Comparison of ENCODE assay signal across 5 cellular contexts in the genomic region with DNA sequence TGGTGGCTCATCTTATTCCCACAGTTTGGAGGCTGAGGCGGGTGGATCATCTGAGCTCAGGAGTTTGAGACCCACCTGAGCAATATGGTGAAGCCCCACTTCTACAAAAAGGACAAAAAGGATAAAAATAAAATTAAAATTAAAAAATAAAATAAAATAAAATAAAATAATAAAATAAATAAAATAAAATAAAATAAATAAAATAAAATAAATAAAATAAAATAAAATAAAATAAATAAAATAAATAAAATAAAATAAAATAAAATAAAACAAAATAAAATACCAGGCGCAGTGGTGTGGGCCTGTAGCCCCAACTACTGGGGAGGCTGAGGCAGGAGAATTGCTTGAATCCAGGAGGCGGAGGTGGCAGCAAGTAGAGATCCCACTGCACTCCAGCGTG.
DNase-seq lines count a peak whose midpoint lies in the region; ATAC-seq, FAIRE-seq and TF ChIP-seq lines count a peak whose summit lies in the region.
"Not testable (repeated sequence)": the region's sequence is repeated elsewhere in the genome, so short reads cannot be mapped to it uniquely, and the experiment has no call there.

No MANE protein-coding gene starts in this region.

- not testable (repeated sequence) for H3K9me3 Mint-ChIP-seq in WTC11; chondrocyte (ENCODE audit: low read depth); nephron progenitor cell

- peak overlapping the region; percentile 56 for H3K27ac ChIP-seq in RWPE2 (ENCODE audit: poor library complexity, severe bottlenecking)

- not testable (repeated sequence) for H3K36me3 Mint-ChIP-seq in WTC11; chondrocyte (ENCODE audit: low read depth); nephron progenitor cell (ENCODE audit: low read depth)

- H3K4me3 ChIP-seq in RWPE2 (ENCODE audit: severe bottlenecking): not testable (repeated sequence)

- POLR2A ChIA-PET in WTC11 (lab: Charles Lee): not testable (repeated sequence)

- ATAC-seq in RWPE2 (ENCODE audit: low read depth); WTC11: not testable (repeated sequence)

- not testable (repeated sequence) for DNase-seq in RWPE2 (ENCODE audit: low spot score); WTC11 (ENCODE audit: low spot score); chondrocyte (ENCODE audit: low spot score); nephron progenitor cell

- not testable (repeated sequence) for H3K27ac Mint-ChIP-seq in WTC11
- H3K27ac Mint-ChIP-seq in chondrocyte (ENCODE audit: unreplicated experiment) (peak overlapping the region; percentile 32), nephron progenitor cell (peak overlapping the region; percentile 47)

- FAIRE-seq in A204.1 (lab: Jason Lieb, UNC): peak; percentile 49

- peaks cover 19% of the 10 kb centered on the region for H3K4me1 ChIP-seq in RWPE2 (ENCODE audit: insufficient read depth, poor library complexity, severe bottlenecking)

- not testable (repeated sequence) for TF ChIP-seq CTCF in RWPE2 (IDR thresholded peaks at IDR 0.05; ENCODE audit: poor library complexity, severe bottlenecking); WTC11 (IDR thresholded peaks at IDR 0.05); chondrocyte (IDR thresholded peaks at IDR 0.05); nephron progenitor cell (IDR thresholded peaks at IDR 0.05)

- not testable (repeated sequence) for H3K27me3 Mint-ChIP-seq in WTC11 (ENCODE audit: low read depth); chondrocyte (ENCODE audit: low read depth); nephron progenitor cell (ENCODE audit: low read depth, poor library complexity)

- CTCF ChIA-PET in WTC11 (lab: Charles Lee): not testable (repeated sequence)

- H3K9me3 ChIP-seq in RWPE2 (ENCODE audit: severe bottlenecking): not testable (repeated sequence)

- H3K36me3 ChIP-seq in RWPE2 (ENCODE audit: low read depth): not testable (repeated sequence)

- H3K27me3 ChIP-seq in RWPE2 (ENCODE audit: insufficient read depth, poor library complexity, severe bottlenecking): not testable (repeated sequence)

- H3K4me3 Mint-ChIP-seq in WTC11; chondrocyte (ENCODE audit: unreplicated experiment); nephron progenitor cell: not testable (repeated sequence)

- not testable (repeated sequence) for H3K4me1 Mint-ChIP-seq in WTC11
- H3K4me1 Mint-ChIP-seq in chondrocyte (ENCODE audit: low read depth) (peaks cover 44% of the 10 kb centered on the region), nephron progenitor cell (peaks cover 17% of the 10 kb centered on the region)

TF ChIP-seq in WTC11, 78 proteins besides CTCF, POLR2A, EP300 and RAD21:
- TF ChIP-seq HMGA2 (CRISPR knock-in tag; IDR thresholded peaks at IDR 0.05): peak; percentile 99
